In genomic region chr7:27901028-27901760, GRCh38 we compare ENCODE assay signal across 8 cellular contexts.
DNase-seq lines count a peak whose midpoint lies in the region; ATAC-seq, FAIRE-seq and TF ChIP-seq lines count a peak whose summit lies in the region.

No MANE protein-coding gene starts in this region.

- H4K20me1 ChIP-seq in GM23338 (replicated peaks; ENCODE audit: insufficient read depth): no peaks in the 10 kb centered on the region

- H3K27ac ChIP-seq in Panc1 (ENCODE audit: low read length): peak overlapping the region; percentile 67
- no peak overlapping the region for H3K27ac ChIP-seq in GM23338 (ENCODE audit: low read depth)

- no peak for TF ChIP-seq CTCF in Panc1 (IDR thresholded peaks at IDR 0.05)
- no peak for TF ChIP-seq CTCF in GM23338 (conservative IDR thresholded peaks at IDR 0.05; ENCODE audit: low read depth in 2 of 2)

- H3K36me3 ChIP-seq in Panc1 (ENCODE audit: control insufficient read depth, insufficient read depth, low read length): no peaks in the 10 kb centered on the region
- no peaks in the 10 kb centered on the region for H3K36me3 ChIP-seq in skeletal muscle satellite cell (ENCODE audit: insufficient read depth, low read length)
- no peaks in the 10 kb centered on the region for H3K36me3 ChIP-seq in GM23338 (ENCODE audit: insufficient read depth)

- H3K79me2 ChIP-seq in GM23338 (replicated peaks; ENCODE audit: insufficient read depth): no peaks in the 10 kb centered on the region

- no peaks in the 10 kb centered on the region for H3K36me3 Mint-ChIP-seq in GM23338 (ENCODE audit: low read depth)

- peak; percentile 89 for FAIRE-seq in endometrium (lab: Jason Lieb, UNC)

- peak overlapping the region; percentile 38 for H3K9ac ChIP-seq in skeletal muscle satellite cell (ENCODE audit: low read depth, low read length)

- H3K4me1 ChIP-seq in Panc1 (ENCODE audit: control insufficient read depth, insufficient read depth, low read length): peaks cover 9% of the 10 kb centered on the region; the same call in 1 of the 2 replicates
- peaks cover 18% of the 10 kb centered on the region for H3K4me1 ChIP-seq in skeletal muscle satellite cell (ENCODE audit: control insufficient read depth, insufficient read depth, low read length)
- H3K4me1 ChIP-seq in GM23338 (ENCODE audit: insufficient read depth): peaks cover 23% of the 10 kb centered on the region

- no peak overlapping the region for H3K4me3 Mint-ChIP-seq in GM23338

- no TSS peak for BruUV-seq in Panc1 (replicated peaks; lab: Mats Ljungman, UMichigan)

- no peaks in the 10 kb centered on the region; the same call in 2 of the 3 replicates for H3K9me3 Mint-ChIP-seq in GM23338

- intact Hi-C loops in Panc1 (cut with micrococcal nuclease; ENCODE audit: unreplicated experiment): no loop called here

- H3K4me3 ChIP-seq in Panc1 (ENCODE audit: low read depth in 2 of 2, low read length in 2 of 2) (peak overlapping the region in 1 of 2 experiments; percentile 4; a peak in 1 of 4 replicates), skeletal muscle satellite cell (ENCODE audit: low read length) (peak overlapping the region; percentile 31), GM23338 (no peak overlapping the region)

- CTCF ChIA-PET in Panc1 (lab: Charles Lee): no interaction called here

- H3K27me3 Mint-ChIP-seq in GM23338 (ENCODE audit: insufficient read depth, low read depth, poor library complexity): no peaks in the 10 kb centered on the region

- no peak overlapping the region for H3K27ac Mint-ChIP-seq in GM23338

- no peaks in the 10 kb centered on the region; the same call in 1 of the 2 replicates for H3K9me2 ChIP-seq in GM23338 (ENCODE audit: insufficient read depth)

- peak; percentile 87 for ATAC-seq in HG02938 (IDR thresholded peaks at IDR 0.05; ENCODE audit: unreplicated experiment)
- ATAC-seq in Panc1: peak; percentile 72
- ATAC-seq in GM23338: no peak

- DNase-seq in stimulated activated CD4-positive, alpha-beta T cell treated with anti-CD3 and anti-CD28 coated beads, Interleukin-15, amount 100 ng/mL, for 48 hours (ENCODE audit: low read depth in 2 of 2): peak; percentile 9 to 15
- DNase-seq in stimulated activated CD4-positive, alpha-beta T cell treated with anti-CD3 and anti-CD28 coated beads, Interleukin-12 subunit alpha, Interleukin-12 subunit beta, amount 100 ng/mL, for 4 hours: no peak
- no peak for DNase-seq in Panc1 (ENCODE audit: low read depth, low spot score)
- no peak for DNase-seq in effector CD8-positive, alpha-beta T cell (lab: John Stamatoyannopoulos, UW)
- no peak for DNase-seq in GM23338 (ENCODE audit: low spot score)

- in situ Hi-C loops in Panc1 (cut with HindIII; ENCODE audit: low pct_unique_long_range_greater_than_20kb, low sequenced_read_pairs): no loop called here

- no peak overlapping the region for H2AFZ ChIP-seq in GM23338

- peaks cover 24% of the 10 kb centered on the region for H3K4me1 Mint-ChIP-seq in GM23338

- H3F3A ChIP-seq in GM23338 (replicated peaks; ENCODE audit: low read depth): no peaks in the 10 kb centered on the region

- POLR2A ChIA-PET in Panc1 (lab: Charles Lee): no interaction called here

- H3K27me3 ChIP-seq in Panc1 (ENCODE audit: control insufficient read depth, insufficient read depth, low read length) (no peaks in the 10 kb centered on the region), skeletal muscle satellite cell (ENCODE audit: control insufficient read depth, insufficient read depth, low read length) (no peaks in the 10 kb centered on the region), GM23338 (ENCODE audit: insufficient read depth) (no peaks in the 10 kb centered on the region)

- H3K9me3 ChIP-seq in Panc1 (ENCODE audit: control insufficient read depth, insufficient read depth, low read depth, low read length) (no peaks in the 10 kb centered on the region), skeletal muscle satellite cell (replicated peaks; ENCODE audit: low read length) (no peaks in the 10 kb centered on the region)

- H3K4me2 ChIP-seq in skeletal muscle satellite cell (ENCODE audit: low read length) (peak overlapping the region; percentile 79), GM23338 (no peak overlapping the region)

TF ChIP-seq in GM23338, 12 proteins besides CTCF, POLR2A, EP300 and RAD21 (continues in another document):
- no peak for TF ChIP-seq JUNB (IDR thresholded peaks at IDR 0.05; ENCODE audit: unreplicated experiment)
- no peak for TF ChIP-seq EZH2 (IDR thresholded peaks at IDR 0.05; ENCODE audit: low read depth, unreplicated experiment)
- no peak for TF ChIP-seq STAT1 (IDR thresholded peaks at IDR 0.05; ENCODE audit: unreplicated experiment)
- no peak for TF ChIP-seq REST (IDR thresholded peaks at IDR 0.05; ENCODE audit: unreplicated experiment)
- no peak for TF ChIP-seq POLR2AphosphoS5 (IDR thresholded peaks at IDR 0.05; ENCODE audit: low read depth)
- TF ChIP-seq CREB1 (CRISPR knock-in tag; IDR thresholded peaks at IDR 0.05; ENCODE audit: low read depth): no peak
- TF ChIP-seq ZNF331 (CRISPR knock-in tag; IDR thresholded peaks at IDR 0.05; ENCODE audit: low read depth): no peak
- TF ChIP-seq ETS1 (IDR thresholded peaks at IDR 0.05): no peak
- no peak for TF ChIP-seq ZNF114 (CRISPR knock-in tag; IDR thresholded peaks at IDR 0.05)
- TF ChIP-seq EZH2phosphoT487 (IDR thresholded peaks at IDR 0.05; ENCODE audit: unreplicated experiment): no peak

Comparison
In these comparisons a context has a peak if more than half of its experiments do, and no peak if none do; other contexts are left out.
1. DNase-seq: peak in stimulated activated CD4-positive, alpha-beta T cell treated with anti-CD3 and anti-CD28 coated beads, Interleukin-15, amount 100 ng/mL, for 48 hours (2 of 2); none in stimulated activated CD4-positive, alpha-beta T cell treated with anti-CD3 and anti-CD28 coated beads, Interleukin-12 subunit alpha, Interleukin-12 subunit beta, amount 100 ng/mL, for 4 hours (single experiment), Panc1 (single experiment), effector CD8-positive, alpha-beta T cell (single experiment) and GM23338 (single experiment).